18 cellular contexts compared by ENCODE assay signal in genomic region chr17:34859652-34860051, GRCh38.
A peak's percentile ranks its signal among the peaks of the same experiment; 100 is the strongest.
DNase-seq lines count a peak whose midpoint lies in the region; ATAC-seq and TF ChIP-seq lines count a peak whose summit lies in the region.
"Had no signal": no experiment of that assay in that cellular context is flagged by ENCODE, and none has a peak within 500 bp of the region (broad histone marks: within the 10 kb centered on the region; RNA-seq: fewer than 3 reads in every experiment).

No MANE protein-coding gene starts in this region.

- TF ChIP-seq CTCF in neural crest cell (conservative IDR thresholded peaks at IDR 0.05) (no peak), right lobe of liver (IDR thresholded peaks at IDR 0.05) (no peak)

- ATAC-seq in right lobe of liver = no peak

- H3K9me3 Mint-ChIP-seq in activated T-cell treated with anti-CD3 and anti-CD28 coated beads, Interleukin-2, amount 50 U/mL, for 24 hours = no peaks in the 10 kb centered on the region
- H3K9me3 Mint-ChIP-seq in neural crest cell = no peaks in the 10 kb centered on the region
- H3K9me3 Mint-ChIP-seq: CD4-positive, CD25-positive, alpha-beta regulatory T cell; IgD-negative memory B cell had no signal

- no peak for TF ChIP-seq POLR2A in right lobe of liver (IDR thresholded peaks at IDR 0.05)

- H3K4me2 ChIP-seq in BLaER1 = peak overlapping the region; percentile 59

- H3K4me3 ChIP-seq in BLaER1 = no peak overlapping the region
- no peak overlapping the region for H3K4me3 ChIP-seq in right lobe of liver

- peak; percentile 12 for DNase-seq in NCI-H2171 treated with DMSO at 0.1 percent for 48 hours (lab: John Stamatoyannopoulos, UW)
- no peak for DNase-seq in NCI-H2171 (lab: John Stamatoyannopoulos, UW)
- no peak for DNase-seq in activated T-cell treated with anti-CD3 and anti-CD28 coated beads, Interleukin-2, amount 50 U/mL, for 24 hours
- DNase-seq in activated T-cell treated with anti-CD3 and anti-CD28 coated beads, Interleukin-2, amount 50 U/mL, for 48 hours = no peak
- no peak for DNase-seq in neural crest cell (ENCODE audit: low read depth, low spot score)
- no peak for DNase-seq in right lobe of liver
- DNase-seq in medulla oblongata (ENCODE audit: extremely low spot score) = no peak
- DNase-seq: CD4-positive, CD25-positive, alpha-beta regulatory T cell; COR-L47; Kasumi-1; MM.1S; NCI-H1105; NCI-H2081; NCI-H748 treated with DMSO at 0.1 percent for 48 hours; NK-92 treated with Interleukin-12 subunit alpha and Interleukin-12 subunit beta, amount 100 ng/mL, for 24 hours had no signal

- H3K36me3 Mint-ChIP-seq in activated T-cell treated with anti-CD3 and anti-CD28 coated beads, Interleukin-2, amount 50 U/mL, for 24 hours (ENCODE audit: low read depth) = no peaks in the 10 kb centered on the region
- H3K36me3 Mint-ChIP-seq in neural crest cell (ENCODE audit: low read depth) = no peaks in the 10 kb centered on the region
- H3K36me3 Mint-ChIP-seq: CD4-positive, CD25-positive, alpha-beta regulatory T cell had no signal

- H3K9me3 ChIP-seq in BLaER1 (no peaks in the 10 kb centered on the region), right lobe of liver (no peaks in the 10 kb centered on the region)

- no peak overlapping the region for H3K4me3 Mint-ChIP-seq in activated T-cell treated with anti-CD3 and anti-CD28 coated beads, Interleukin-2, amount 50 U/mL, for 24 hours
- H3K4me3 Mint-ChIP-seq in neural crest cell = no peak overlapping the region
- H3K4me3 Mint-ChIP-seq: CD4-positive, CD25-positive, alpha-beta regulatory T cell; IgD-negative memory B cell had no signal

- H4K20me1 ChIP-seq in BLaER1 = no peaks in the 10 kb centered on the region

- H3K36me3 ChIP-seq in BLaER1 (no peaks in the 10 kb centered on the region), right lobe of liver (no peaks in the 10 kb centered on the region)

- peaks cover 2% of the 10 kb centered on the region for H3K27me3 Mint-ChIP-seq in activated T-cell treated with anti-CD3 and anti-CD28 coated beads, Interleukin-2, amount 50 U/mL, for 24 hours
- H3K27me3 Mint-ChIP-seq in neural crest cell (ENCODE audit: low read depth) = peaks cover 28% of the 10 kb centered on the region

- 57% methylated on average over 4 of the region's 5 CpGs for WGBS in right lobe of liver (ENCODE audit: insufficient coverage, low coverage, low lambda C conversion rate, missing lambda C conversion rate)

- no peak overlapping the region for H3K9ac ChIP-seq in BLaER1

- H3K4me1 Mint-ChIP-seq in activated T-cell treated with anti-CD3 and anti-CD28 coated beads, Interleukin-2, amount 50 U/mL, for 24 hours (ENCODE audit: low read depth) = peaks cover 16% of the 10 kb centered on the region
- H3K4me1 Mint-ChIP-seq in neural crest cell = no peaks in the 10 kb centered on the region
- H3K4me1 Mint-ChIP-seq: IgD-negative memory B cell had no signal

- H3K4me1 ChIP-seq in BLaER1 (peaks cover 16% of the 10 kb centered on the region), right lobe of liver (no peaks in the 10 kb centered on the region)

- intact Hi-C loops in right lobe of liver (cut with DNase I) = no loop called here

- H3K27ac ChIP-seq in BLaER1 (no peak overlapping the region), right lobe of liver (no peak overlapping the region)
- H3K27ac ChIP-seq: 22Rv1 had no signal

- H3K27ac Mint-ChIP-seq in activated T-cell treated with anti-CD3 and anti-CD28 coated beads, Interleukin-2, amount 50 U/mL, for 24 hours = peak overlapping the region; percentile 71
- H3K27ac Mint-ChIP-seq in neural crest cell (ENCODE audit: unreplicated experiment) = peak overlapping the region; percentile 45
- H3K27ac Mint-ChIP-seq: IgD-negative memory B cell had no signal

- H3K27me3 ChIP-seq in BLaER1 (no peaks in the 10 kb centered on the region), right lobe of liver (no peaks in the 10 kb centered on the region)
